10 cellular contexts compared by ENCODE assay signal in genomic region chr1:46466477-46467182, GRCh38. TPM values are rescaled to one million over a fixed set of nuclear protein-coding genes. Genes with fewer than 3 reads are reported as not detected.
DNase-seq lines count a peak whose midpoint lies in the region; ATAC-seq, FAIRE-seq and TF ChIP-seq lines count a peak whose summit lies in the region.
"Had no signal": no experiment of that assay in that cellular context is flagged by ENCODE, and none has a peak within 500 bp of the region (broad histone marks: within the 10 kb centered on the region; RNA-seq: fewer than 3 reads in every experiment).

No MANE protein-coding gene starts in this region.

- intact Hi-C loops in naive thymus-derived CD4-positive, alpha-beta T cell (cut with micrococcal nuclease): no loop called here

- H3K4me3 ChIP-seq in SJSA1: peak overlapping the region; percentile 41
- H3K4me3 ChIP-seq in naive thymus-derived CD4-positive, alpha-beta T cell (ENCODE audit: low read length): peak overlapping the region; percentile 16

- no peak overlapping the region for H3K27ac ChIP-seq in SJSA1
- no peak overlapping the region for H3K27ac ChIP-seq in naive thymus-derived CD4-positive, alpha-beta T cell (ENCODE audit: low read depth, low read length)
- H3K27ac ChIP-seq: C4-2B had no signal

- FAIRE-seq in GM12892 (lab: Jason Lieb, UNC): no peak

- TF ChIP-seq CTCF in endothelial cell (IDR thresholded peaks at IDR 0.05; ENCODE audit: unreplicated experiment): no peak

- DNase-seq in NCI-H510A treated with DMSO at 0.1 percent for 48 hours (lab: John Stamatoyannopoulos, UW) (peak; percentile 37), NCI-H510A (lab: John Stamatoyannopoulos, UW) (no peak), SJSA1 (ENCODE audit: low read depth in 1 of 2, low spot score in 2 of 2) (peak in 1 of 2 experiments; percentile 16), endothelial cell (ENCODE audit: low spot score) (peak; percentile 38), activated gamma-delta T cell (lab: John Stamatoyannopoulos, UW) (no peak), GM12892 (ENCODE audit: insufficient read length) (no peak), NCI-H446 treated with DMSO at 0.1 percent for 48 hours (lab: John Stamatoyannopoulos, UW) (no peak)
- peak in 1 of 9 donors; percentile 7 for DNase-seq in naive thymus-derived CD4-positive, alpha-beta T cell

- CTCF ChIA-PET in naive thymus-derived CD4-positive, alpha-beta T cell (lab: Charles Lee): no interaction called here

- H3K4me1 ChIP-seq in SJSA1 (replicated peaks): peaks cover 15% of the 10 kb centered on the region
- H3K4me1 ChIP-seq in naive thymus-derived CD4-positive, alpha-beta T cell (ENCODE audit: control insufficient read depth in 2 of 2, insufficient read depth in 2 of 2, low read length in 2 of 2): peaks cover 0 to 5% of the 10 kb centered on the region in 2 donors

- peak; percentile 33 for ATAC-seq in naive thymus-derived CD4-positive, alpha-beta T cell

- H3K9me3 ChIP-seq in SJSA1 (replicated peaks): no peaks in the 10 kb centered on the region
- H3K9me3 ChIP-seq in naive thymus-derived CD4-positive, alpha-beta T cell (ENCODE audit: control insufficient read depth in 2 of 3, low read length in 3 of 3): no peaks in the 10 kb centered on the region

- peaks cover 14% of the 10 kb centered on the region for H3K27me3 Mint-ChIP-seq in endothelial cell (ENCODE audit: unreplicated experiment)
- H3K27me3 Mint-ChIP-seq in naive thymus-derived CD4-positive, alpha-beta T cell: peaks cover 33 to 76% (median 55%) of the 10 kb centered on the region in 5 donors

- no peak overlapping the region for H3K27ac Mint-ChIP-seq in endothelial cell (ENCODE audit: unreplicated experiment)
- no peak overlapping the region for H3K27ac Mint-ChIP-seq in naive thymus-derived CD4-positive, alpha-beta T cell

- no peaks in the 10 kb centered on the region for H3K9me3 Mint-ChIP-seq in endothelial cell (ENCODE audit: unreplicated experiment)
- H3K9me3 Mint-ChIP-seq in naive thymus-derived CD4-positive, alpha-beta T cell: peaks cover 0 to 2% (median 0%) of the 10 kb centered on the region in 11 donors

- peak overlapping the region; percentile 80 for H3K4me3 Mint-ChIP-seq in endothelial cell (ENCODE audit: unreplicated experiment)
- peak overlapping the region; percentile 58 to 84 (median 79) for H3K4me3 Mint-ChIP-seq in naive thymus-derived CD4-positive, alpha-beta T cell

- no peak for TF ChIP-seq POLR2A in GM12892 (IDR thresholded peaks at IDR 0.05; ENCODE audit: low read depth, low read length)

- H3K27me3 ChIP-seq in SJSA1 (replicated peaks): peaks cover 16% of the 10 kb centered on the region
- no peaks in the 10 kb centered on the region for H3K27me3 ChIP-seq in naive thymus-derived CD4-positive, alpha-beta T cell (ENCODE audit: control insufficient read depth in 2 of 2, insufficient read depth in 2 of 2, low read length in 2 of 2)

- POLR2A ChIA-PET in naive thymus-derived CD4-positive, alpha-beta T cell (lab: Charles Lee): no interaction called here

- H3K36me3 ChIP-seq in SJSA1: no peaks in the 10 kb centered on the region
- no peaks in the 10 kb centered on the region for H3K36me3 ChIP-seq in naive thymus-derived CD4-positive, alpha-beta T cell (ENCODE audit: control insufficient read depth in 2 of 3, insufficient read depth in 3 of 3, low read length in 3 of 3)

- peaks cover 3% of the 10 kb centered on the region for H3K36me3 Mint-ChIP-seq in endothelial cell (ENCODE audit: low read depth, unreplicated experiment)
- H3K36me3 Mint-ChIP-seq in naive thymus-derived CD4-positive, alpha-beta T cell: peaks cover 0 to 3% (median 0%) of the 10 kb centered on the region in 5 donors

- H3K4me1 Mint-ChIP-seq in endothelial cell (ENCODE audit: unreplicated experiment): peaks cover 15% of the 10 kb centered on the region
- H3K4me1 Mint-ChIP-seq in naive thymus-derived CD4-positive, alpha-beta T cell: peaks cover 6 to 14% (median 10%) of the 10 kb centered on the region in 7 donors

RNA-seq across cellular contexts. Expression of gene DMBX1, which starts 23.0 kb away (rescaled TPM):
- not detected in 2 replicates for total RNA-seq in SJSA1 (2014; rRNA removed; shearing (Covaris generic))
- total RNA-seq in endothelial cell (ENCODE audit: unreplicated experiment): not detected
- total RNA-seq in naive thymus-derived CD4-positive, alpha-beta T cell: not detected
- polyA plus RNA-seq in naive thymus-derived CD4-positive, alpha-beta T cell: not detected
- polyA plus RNA-seq in GM12892 (2012; ENCODE audit: missing spikeins): not detected
- total RNA-seq: activated CD8-positive, alpha-beta memory T cell treated with anti-CD3 and anti-CD28 coated beads for 36 hours had no signal

Comparison
In these comparisons a context has a peak if more than half of its experiments do, and no peak if none do; other contexts are left out.
1. DNase-seq: peak in NCI-H510A treated with DMSO at 0.1 percent for 48 hours (single experiment) and endothelial cell (single experiment); none in NCI-H510A (single experiment), activated gamma-delta T cell (single experiment), GM12892 (single experiment) and NCI-H446 treated with DMSO at 0.1 percent for 48 hours (single experiment).